ENCODE assay signal across 15 cellular contexts in genomic region chr14:83171761-83172160, GRCh38.
DNase-seq lines count a peak whose midpoint lies in the region; ATAC-seq and TF ChIP-seq lines count a peak whose summit lies in the region.
"Had no signal": no experiment of that assay in that cellular context is flagged by ENCODE, and none has a peak within 500 bp of the region (broad histone marks: within the 10 kb centered on the region; RNA-seq: fewer than 3 reads in every experiment).

No MANE protein-coding gene starts in this region.

- H3K36me3 ChIP-seq in SJSA1: no peaks in the 10 kb centered on the region
- H3K36me3 ChIP-seq: BLaER1, HAP-1 had no signal

- peaks cover 11% of the 10 kb centered on the region for H3K4me1 ChIP-seq in SJSA1 (replicated peaks)
- H3K4me1 ChIP-seq: BLaER1, HAP-1 had no signal

- H3K9me3 ChIP-seq in SJSA1 (replicated peaks): no peaks in the 10 kb centered on the region
- H3K9me3 ChIP-seq: BLaER1, Caco-2, HAP-1 had no signal

- no peak for ATAC-seq in HG02798 (IDR thresholded peaks at IDR 0.05; ENCODE audit: poor library complexity, unreplicated experiment)
- ATAC-seq: CD8-positive, alpha-beta T cell had no signal

- H3K4me3 ChIP-seq in SJSA1: no peak overlapping the region
- no peak overlapping the region for H3K4me3 ChIP-seq in choroid plexus epithelial cell (ENCODE audit: low read depth, low read length)
- H3K4me3 ChIP-seq: BLaER1, HAP-1 had no signal

- no peaks in the 10 kb centered on the region for H3K27me3 ChIP-seq in SJSA1 (replicated peaks)
- H3K27me3 ChIP-seq: BLaER1 had no signal

- in situ Hi-C loops in ACHN (cut with HindIII; ENCODE audit: low pct_ligation_motif_present, low pct_unique_long_range_greater_than_20kb, low sequenced_read_pairs): no loop called here

- no peak for TF ChIP-seq CTCF in choroid plexus epithelial cell (conservative IDR thresholded peaks at IDR 0.05; ENCODE audit: low read depth, low read length)

- peak overlapping the region; percentile 12; the same call in 1 of the 2 replicates for H3K27ac ChIP-seq in SJSA1
- H3K27ac ChIP-seq: BLaER1, C4-2B had no signal

- DNase-seq in LHCN-M2 (ENCODE audit: low read depth) (peak; percentile 9), SJSA1 (ENCODE audit: low read depth in 1 of 2, low spot score in 2 of 2) (no peak), choroid plexus epithelial cell (ENCODE audit: low read depth) (peak; percentile 8), iris pigment epithelial cell (ENCODE audit: low read depth) (peak; percentile 28), ACHN (no peak)
- DNase-seq: Caco-2; CD4-positive, CD25-positive, alpha-beta regulatory T cell; CD8-positive, alpha-beta T cell; DMS153; DND-41; GOT3 had no signal

Comparison
In these comparisons a context has a peak if more than half of its experiments do, and no peak if none do; other contexts are left out.
1. DNase-seq: peak in LHCN-M2 (single experiment), choroid plexus epithelial cell (single experiment) and iris pigment epithelial cell (single experiment); none in SJSA1 (0 of 2) and ACHN (single experiment).